20 cellular contexts compared by ENCODE assay signal in genomic region chr1:226983247-226983997, GRCh38. TPM values are rescaled to one million over a fixed set of nuclear protein-coding genes. Genes with fewer than 3 reads are reported as not detected.
DNase-seq lines count a peak whose midpoint lies in the region; ATAC-seq, FAIRE-seq and TF ChIP-seq lines count a peak whose summit lies in the region.
"Had no signal": no experiment of that assay in that cellular context is flagged by ENCODE, and none has a peak within 500 bp of the region (broad histone marks: within the 10 kb centered on the region; RNA-seq: fewer than 3 reads in every experiment).

No MANE protein-coding gene starts in this region.

- no peak overlapping the region for H3K27ac ChIP-seq in kidney (ENCODE audit: low read depth in 2 of 2, low read length in 2 of 2)
- H3K27ac ChIP-seq: right lobe of liver had no signal

- no peaks in the 10 kb centered on the region for H3K9me3 ChIP-seq in kidney (ENCODE audit: control insufficient read depth in 1 of 2, low read length in 2 of 2)
- H3K9me3 ChIP-seq: pancreas, right lobe of liver had no signal

- H3K36me3 ChIP-seq in kidney (ENCODE audit: control insufficient read depth in 1 of 2, insufficient read depth in 2 of 2, low read length in 2 of 2): peaks cover 9 to 19% of the 10 kb centered on the region in 2 donors

- no peaks in the 10 kb centered on the region for H3K27me3 Mint-ChIP-seq in activated CD4-positive, alpha-beta T cell treated with anti-CD3 and anti-CD28 coated beads, Interleukin-2, amount 10 ng/mL, durations not matched to agents 7 days and 5 days
- H3K27me3 Mint-ChIP-seq in activated CD4-positive, alpha-beta T cell treated with anti-CD3 and anti-CD28 coated beads for 36 hours: no peaks in the 10 kb centered on the region
- H3K27me3 Mint-ChIP-seq in stimulated activated memory B cell treated with anti-CD40 and anti-IgM and Interleukin-4, amounts not matched to agents 10 μg/mL and 1 μg/mL and 100 μg/mL, for 72 hours: no peaks in the 10 kb centered on the region
- no peaks in the 10 kb centered on the region for H3K27me3 Mint-ChIP-seq in T-cell
- H3K27me3 Mint-ChIP-seq: activated B cell treated with CpG ODN at 0.5 μM for 24 hours; naive thymus-derived CD8-positive, alpha-beta T cell had no signal

- CTCF ChIA-PET in activated CD4-positive, alpha-beta T cell treated with anti-CD3 and anti-CD28 coated beads, Interleukin-2, amount 10 ng/mL, durations not matched to agents 7 days and 5 days (lab: Charles Lee): interaction anchor here (0.7 kb wide), 1 partner anchor 18 kb away, joined by 4 read pairs; no protein-coding TSS in a partner anchor
- CTCF ChIA-PET in activated CD4-positive, alpha-beta T cell treated with anti-CD3 and anti-CD28 coated beads for 36 hours (lab: Charles Lee): no interaction called here
- CTCF ChIA-PET in T-cell (lab: Charles Lee): no interaction called here

- TF ChIP-seq CTCF in GM13976 (IDR thresholded peaks at IDR 0.05; ENCODE audit: borderline replicate concordance, control extremely low read depth, extremely low read depth, insufficient read depth, missing control alignments): no peak
- TF ChIP-seq CTCF in kidney (IDR thresholded peaks at IDR 0.05; ENCODE audit: borderline replicate concordance, extremely low read depth, insufficient read depth): no peak

- peaks cover 3 to 4% of the 10 kb centered on the region in 2 donors for H3K4me1 ChIP-seq in kidney (ENCODE audit: control insufficient read depth in 1 of 2, insufficient read depth in 1 of 2, low read depth in 1 of 2, low read length in 2 of 2)

- intact Hi-C loops in activated CD4-positive, alpha-beta T cell treated with anti-CD3 and anti-CD28 coated beads for 36 hours (cut with DNase I, micrococcal nuclease): no loop called here
- intact Hi-C loops in kidney (cut with DNase I): no loop called here

- in situ Hi-C loops in GM13976 (cut with MboI; ENCODE audit: low sequenced_read_pairs, unreplicated experiment): no loop called here

- H3K9ac ChIP-seq in kidney (ENCODE audit: low read length in 2 of 2): no peak overlapping the region

- no peak overlapping the region for H3K4me3 ChIP-seq in kidney (ENCODE audit: low read length in 2 of 2)
- H3K4me3 ChIP-seq: pancreas, right lobe of liver had no signal

- no peak for DNase-seq in activated CD4-positive, alpha-beta T cell treated with anti-CD3 and anti-CD28 coated beads, Interleukin-2, amount 10 ng/mL, durations not matched to agents 7 days and 5 days
- no peak for DNase-seq in activated CD4-positive, alpha-beta T cell treated with anti-CD3 and anti-CD28 coated beads for 36 hours
- DNase-seq in GM13976 (ENCODE audit: low spot score) (peak; percentile 38), kidney (peak; percentile 70), superior temporal gyrus (ENCODE audit: extremely low spot score) (no peak), T-cell (no peak)
- DNase-seq: 8988T; activated B cell treated with CpG ODN at 0.5 μM for 24 hours; DMS79; endodermal cell; left colon; naive thymus-derived CD8-positive, alpha-beta T cell; NCI-H1048; NCI-H187 treated with DMSO at 0.1 percent for 48 hours; NCI-H748 treated with DMSO at 0.1 percent for 48 hours; right lobe of liver; T1000 had no signal

- H3K4me3 Mint-ChIP-seq in activated CD4-positive, alpha-beta T cell treated with anti-CD3 and anti-CD28 coated beads, Interleukin-2, amount 10 ng/mL, durations not matched to agents 7 days and 5 days: no peak overlapping the region
- no peak overlapping the region for H3K4me3 Mint-ChIP-seq in activated CD4-positive, alpha-beta T cell treated with anti-CD3 and anti-CD28 coated beads for 36 hours
- no peak overlapping the region for H3K4me3 Mint-ChIP-seq in stimulated activated memory B cell treated with anti-CD40 and anti-IgM and Interleukin-4, amounts not matched to agents 10 μg/mL and 1 μg/mL and 100 μg/mL, for 72 hours
- H3K4me3 Mint-ChIP-seq in T-cell: no peak overlapping the region
- H3K4me3 Mint-ChIP-seq: activated B cell treated with CpG ODN at 0.5 μM for 24 hours; endodermal cell; naive thymus-derived CD8-positive, alpha-beta T cell had no signal

- H3K27ac Mint-ChIP-seq in activated CD4-positive, alpha-beta T cell treated with anti-CD3 and anti-CD28 coated beads, Interleukin-2, amount 10 ng/mL, durations not matched to agents 7 days and 5 days: peak overlapping the region; percentile 13
- no peak overlapping the region for H3K27ac Mint-ChIP-seq in activated CD4-positive, alpha-beta T cell treated with anti-CD3 and anti-CD28 coated beads for 36 hours
- peak overlapping the region; percentile 26 for H3K27ac Mint-ChIP-seq in stimulated activated memory B cell treated with anti-CD40 and anti-IgM and Interleukin-4, amounts not matched to agents 10 μg/mL and 1 μg/mL and 100 μg/mL, for 72 hours
- H3K27ac Mint-ChIP-seq in T-cell: no peak overlapping the region
- H3K27ac Mint-ChIP-seq: activated B cell treated with CpG ODN at 0.5 μM for 24 hours, endodermal cell had no signal

- no peak for FAIRE-seq in kidney (lab: Jason Lieb, UNC)
- FAIRE-seq: pancreas had no signal

- no peaks in the 10 kb centered on the region for H3K9me3 Mint-ChIP-seq in activated CD4-positive, alpha-beta T cell treated with anti-CD3 and anti-CD28 coated beads, Interleukin-2, amount 10 ng/mL, durations not matched to agents 7 days and 5 days
- H3K9me3 Mint-ChIP-seq in activated CD4-positive, alpha-beta T cell treated with anti-CD3 and anti-CD28 coated beads for 36 hours (ENCODE audit: low read depth): no peaks in the 10 kb centered on the region
- H3K9me3 Mint-ChIP-seq in stimulated activated memory B cell treated with anti-CD40 and anti-IgM and Interleukin-4, amounts not matched to agents 10 μg/mL and 1 μg/mL and 100 μg/mL, for 72 hours: no peaks in the 10 kb centered on the region
- no peaks in the 10 kb centered on the region for H3K9me3 Mint-ChIP-seq in T-cell
- H3K9me3 Mint-ChIP-seq: activated B cell treated with CpG ODN at 0.5 μM for 24 hours; endodermal cell; naive thymus-derived CD8-positive, alpha-beta T cell had no signal

- H3K36me3 Mint-ChIP-seq in activated CD4-positive, alpha-beta T cell treated with anti-CD3 and anti-CD28 coated beads, Interleukin-2, amount 10 ng/mL, durations not matched to agents 7 days and 5 days (ENCODE audit: low read depth): peaks cover 4% of the 10 kb centered on the region
- peaks cover 18% of the 10 kb centered on the region for H3K36me3 Mint-ChIP-seq in activated CD4-positive, alpha-beta T cell treated with anti-CD3 and anti-CD28 coated beads for 36 hours (ENCODE audit: low read depth)
- peaks cover 58% of the 10 kb centered on the region for H3K36me3 Mint-ChIP-seq in stimulated activated memory B cell treated with anti-CD40 and anti-IgM and Interleukin-4, amounts not matched to agents 10 μg/mL and 1 μg/mL and 100 μg/mL, for 72 hours
- peaks cover 36% of the 10 kb centered on the region for H3K36me3 Mint-ChIP-seq in T-cell

- POLR2A ChIA-PET in activated CD4-positive, alpha-beta T cell treated with anti-CD3 and anti-CD28 coated beads, Interleukin-2, amount 10 ng/mL, durations not matched to agents 7 days and 5 days (lab: Charles Lee): no interaction called here
- POLR2A ChIA-PET in activated CD4-positive, alpha-beta T cell treated with anti-CD3 and anti-CD28 coated beads for 36 hours (lab: Charles Lee): no interaction called here
- POLR2A ChIA-PET in T-cell (lab: Charles Lee): no interaction called here

- ATAC-seq in activated CD4-positive, alpha-beta T cell treated with anti-CD3 and anti-CD28 coated beads for 36 hours: no peak
- ATAC-seq in stimulated activated memory B cell treated with anti-CD40 and anti-IgM and Interleukin-4, amounts not matched to agents 10 μg/mL and 1 μg/mL and 100 μg/mL, for 72 hours: no peak
- no peak for ATAC-seq in GM19023 (IDR thresholded peaks at IDR 0.05; ENCODE audit: unreplicated experiment)
- ATAC-seq in T-cell (replicated peaks in 1 of 4): no peak
- ATAC-seq: left colon; naive thymus-derived CD8-positive, alpha-beta T cell; pancreas; right lobe of liver had no signal

- H3K4me1 Mint-ChIP-seq in activated CD4-positive, alpha-beta T cell treated with anti-CD3 and anti-CD28 coated beads, Interleukin-2, amount 10 ng/mL, durations not matched to agents 7 days and 5 days: peaks cover 3% of the 10 kb centered on the region
- no peaks in the 10 kb centered on the region for H3K4me1 Mint-ChIP-seq in activated CD4-positive, alpha-beta T cell treated with anti-CD3 and anti-CD28 coated beads for 36 hours
- H3K4me1 Mint-ChIP-seq in stimulated activated memory B cell treated with anti-CD40 and anti-IgM and Interleukin-4, amounts not matched to agents 10 μg/mL and 1 μg/mL and 100 μg/mL, for 72 hours: no peaks in the 10 kb centered on the region
- H3K4me1 Mint-ChIP-seq in T-cell: peaks cover 0 to 4% (median 2%) of the 10 kb centered on the region in 3 donors
- H3K4me1 Mint-ChIP-seq: activated B cell treated with CpG ODN at 0.5 μM for 24 hours had no signal

RNA-seq across cellular contexts. Expression of gene COQ8A, which starts 43.3 kb away (rescaled TPM):
- 10 to 100 TPM; 22.6 to 25.5 TPM for total RNA-seq in activated CD4-positive, alpha-beta T cell treated with anti-CD3 and anti-CD28 coated beads, Interleukin-2, amount 10 ng/mL, durations not matched to agents 7 days and 5 days
- total RNA-seq in activated CD4-positive, alpha-beta T cell treated with anti-CD3 and anti-CD28 coated beads for 36 hours: 10 to 100 TPM; 21.3 to 26.9 TPM
- total RNA-seq in kidney (29.4 TPM), T-cell (10 to 100 TPM; 39.7 to 85.9 (median 65.0) TPM)
- polyA plus RNA-seq in kidney (ENCODE audit: insufficient read depth, low read depth, low replicate concordance): 44.1 TPM

Comparison
In these comparisons a context has a peak if more than half of its experiments do, and no peak if none do; other contexts are left out.
1. H3K27ac Mint-ChIP-seq: peak in activated CD4-positive, alpha-beta T cell treated with anti-CD3 and anti-CD28 coated beads, Interleukin-2, amount 10 ng/mL, durations not matched to agents 7 days and 5 days (single experiment) and stimulated activated memory B cell treated with anti-CD40 and anti-IgM and Interleukin-4, amounts not matched to agents 10 μg/mL and 1 μg/mL and 100 μg/mL, for 72 hours (single experiment); none in activated CD4-positive, alpha-beta T cell treated with anti-CD3 and anti-CD28 coated beads for 36 hours (single experiment) and T-cell (0 of 2).
2. DNase-seq: peak in GM13976 (single experiment) and kidney (single experiment); none in activated CD4-positive, alpha-beta T cell treated with anti-CD3 and anti-CD28 coated beads, Interleukin-2, amount 10 ng/mL, durations not matched to agents 7 days and 5 days (single experiment), activated CD4-positive, alpha-beta T cell treated with anti-CD3 and anti-CD28 coated beads for 36 hours (single experiment), superior temporal gyrus (single experiment) and T-cell (0 of 34).